Comparison of ENCODE assay signal across 8 cellular contexts in the genomic region with DNA sequence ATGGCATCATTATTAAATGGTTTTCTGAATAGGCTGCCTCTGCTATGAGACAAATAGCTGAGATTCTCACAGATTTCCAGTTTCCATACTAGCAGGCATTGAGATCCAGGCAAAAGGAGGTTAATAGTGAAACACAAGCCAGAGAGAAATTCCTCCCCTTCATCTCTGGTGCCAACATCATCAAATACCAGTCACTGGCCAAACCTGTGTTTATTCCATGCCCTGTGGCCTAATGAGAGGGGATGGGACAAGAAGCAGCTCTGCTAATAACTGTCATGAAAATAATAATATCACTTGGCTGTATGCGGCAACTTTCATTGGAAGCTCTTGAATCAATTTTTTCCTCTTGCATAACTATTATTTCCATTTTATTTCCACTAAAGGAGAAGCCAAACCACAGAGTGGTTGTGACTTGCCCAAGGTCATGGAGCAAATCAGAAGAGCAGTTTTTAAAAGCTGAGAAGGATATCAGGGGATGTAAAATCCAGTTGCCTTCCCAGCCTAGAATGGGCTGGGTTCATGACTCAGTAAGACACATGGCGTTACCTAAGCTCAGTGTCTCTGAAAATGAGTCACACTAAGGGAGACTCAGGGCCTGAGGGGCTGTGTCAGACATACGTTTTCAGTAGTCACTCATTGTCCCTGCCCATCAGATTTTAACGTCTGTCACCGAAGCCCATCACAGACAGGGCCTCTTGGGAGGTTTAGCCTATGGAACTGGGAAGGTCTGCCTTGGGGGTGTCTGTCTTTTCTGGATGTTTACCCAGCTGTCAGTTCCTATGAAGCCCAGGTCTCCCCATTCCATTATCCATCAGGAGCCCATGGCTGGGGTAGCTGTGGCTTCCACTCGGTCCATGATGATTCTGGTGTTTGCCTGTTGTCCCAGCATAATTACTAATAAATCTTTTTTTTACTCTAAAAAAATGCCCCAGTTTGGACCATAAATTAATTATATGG.
A peak's percentile ranks its signal among the peaks of the same experiment; 100 is the strongest.
DNase-seq lines count a peak whose midpoint lies in the region; ATAC-seq and TF ChIP-seq lines count a peak whose summit lies in the region.

No MANE protein-coding gene starts in this region.

- no peak overlapping the region for H3K9ac ChIP-seq in SK-N-SH

- ATAC-seq in GM18511 (IDR thresholded peaks at IDR 0.05; ENCODE audit: unreplicated experiment), result peak; percentile 62
- ATAC-seq in HG02678 (IDR thresholded peaks at IDR 0.05; ENCODE audit: unreplicated experiment), result peak; percentile 52
- peak; percentile 52 to 57 for ATAC-seq in lower lobe of right lung
- no peak for ATAC-seq in HG03135 (IDR thresholded peaks at IDR 0.05; ENCODE audit: unreplicated experiment)

- H4K20me1 ChIP-seq in SK-N-SH (ENCODE audit: insufficient read depth), result no peaks in the 10 kb centered on the region

- H3K27me3 ChIP-seq in SK-N-SH (ENCODE audit: insufficient read depth) (no peaks in the 10 kb centered on the region), lower lobe of right lung (ENCODE audit: low read depth) (no peaks in the 10 kb centered on the region), ascending aorta (no peaks in the 10 kb centered on the region)

- H3K79me2 ChIP-seq in SK-N-SH (ENCODE audit: insufficient read depth), result no peaks in the 10 kb centered on the region

- H3K4me1 ChIP-seq in SK-N-SH (ENCODE audit: control insufficient read depth in 1 of 2, insufficient read depth in 2 of 2, low read depth in 1 of 2, low read length in 1 of 2) (peaks cover 4 to 16% of the 10 kb centered on the region in 2 experiments; a peak in 3 of 4 replicates), lower lobe of right lung (peaks cover 37% of the 10 kb centered on the region), ascending aorta (no peaks in the 10 kb centered on the region)

- intact Hi-C loops in lower lobe of right lung (cut with DNase I) (no loop called here), ascending aorta (cut with DNase I) (no loop called here)

- no peak overlapping the region; the same call in 1 of the 2 replicates for H2AFZ ChIP-seq in SK-N-SH (ENCODE audit: low read depth)

- POLR2A ChIA-PET in SK-N-SH (lab: Yijun Ruan, JAX), result no interaction called here

- no peak for DNase-seq in SK-N-SH
- no peak for DNase-seq in lower lobe of right lung
- no peak for DNase-seq in cerebellum (ENCODE audit: low spot score)
- no peak for DNase-seq in ascending aorta (ENCODE audit: low spot score in 2 of 2)
- no peak for DNase-seq in cortex of kidney (lab: John Stamatoyannopoulos, UW)

- 0 out of 2 replicates have a peak overlapping the region, but pooled peaks have one; percentile 3 for H3K4me2 ChIP-seq in SK-N-SH

- H3K27ac ChIP-seq in SK-N-SH (ENCODE audit: low read depth in 2 of 2, low read length in 1 of 2), result peak overlapping the region; percentile 38 to 78
- H3K27ac ChIP-seq in lower lobe of right lung, result no peak overlapping the region
- H3K27ac ChIP-seq in ascending aorta, result no peak overlapping the region

- H3K36me3 ChIP-seq in SK-N-SH (replicated peaks in 1 of 2; ENCODE audit: control insufficient read depth in 1 of 2, insufficient read depth in 2 of 2, low read length in 1 of 2) (no peaks in the 10 kb centered on the region), lower lobe of right lung (no peaks in the 10 kb centered on the region), ascending aorta (no peaks in the 10 kb centered on the region)

- H3F3A ChIP-seq in SK-N-SH (replicated peaks; ENCODE audit: insufficient read depth), result no peaks in the 10 kb centered on the region

- no peaks in the 10 kb centered on the region for H3K9me2 ChIP-seq in SK-N-SH

- TF ChIP-seq EP300 in SK-N-SH (IDR thresholded peaks at IDR 0.05; ENCODE audit: borderline replicate concordance in 1 of 2, low read depth in 1 of 2, low read length in 1 of 2), result peak; percentile 38 to 58; a peak in 2 of 4 replicates

- 46% methylated on average over 6 of the region's 6 CpGs for WGBS in SK-N-SH (ENCODE audit: low lambda C conversion rate)

- H3K9me3 ChIP-seq in SK-N-SH (no peaks in the 10 kb centered on the region), lower lobe of right lung (no peaks in the 10 kb centered on the region), ascending aorta (no peaks in the 10 kb centered on the region)

- H3K4me3 ChIP-seq in SK-N-SH (ENCODE audit: low read depth in 2 of 2, low read length in 1 of 2) (no peak overlapping the region), lower lobe of right lung (no peak overlapping the region), ascending aorta (no peak overlapping the region)

- TF ChIP-seq CTCF in SK-N-SH (IDR thresholded peaks at IDR 0.05) (no peak), lower lobe of right lung (IDR thresholded peaks at IDR 0.05) (no peak), ascending aorta (IDR thresholded peaks at IDR 0.05) (no peak)

- no peak for TF ChIP-seq RAD21 in SK-N-SH (IDR thresholded peaks at IDR 0.05; ENCODE audit: low read length)

- CTCF ChIA-PET in SK-N-SH (lab: Yijun Ruan, JAX), result interaction anchor here (1.2 to 1.5 kb wide), 2 partner anchors 243 to 259 kb away, joined by 3 to 4 read pairs; no protein-coding TSS in a partner anchor

TF ChIP-seq in SK-N-SH, 30 proteins besides CTCF, POLR2A, EP300 and RAD21:
- TF ChIP-seq JUND (IDR thresholded peaks at IDR 0.05) (peak; percentile 58), SIN3A (IDR thresholded peaks at IDR 0.05; ENCODE audit: borderline replicate concordance, low read depth, low read length) (0 out of 2 replicates have a peak, but pooled peaks have one; percentile 55), TCF12 (IDR thresholded peaks at IDR 0.05) (peak; percentile 75; the same call in 1 of the 2 replicates), MAX (IDR thresholded peaks at IDR 0.05; ENCODE audit: low read depth) (peak; percentile 41; the same call in 1 of the 2 replicates), TEAD4 (IDR thresholded peaks at IDR 0.05; ENCODE audit: borderline replicate concordance, insufficient read depth) (no peak), EZH2phosphoT487 (IDR thresholded peaks at IDR 0.05; ENCODE audit: borderline replicate concordance, low read depth) (no peak), PBX3 (IDR thresholded peaks at IDR 0.05) (peak; percentile 49), FOSL2 (IDR thresholded peaks at IDR 0.05; ENCODE audit: borderline replicate concordance, low read depth) (peak; percentile 76)

Comparison
In these comparisons a context has a peak if more than half of its experiments do, and no peak if none do; other contexts are left out.
1. H3K27ac ChIP-seq: peak in SK-N-SH (2 of 2); none in lower lobe of right lung (single experiment) and ascending aorta (0 of 2).